In the genomic region with DNA sequence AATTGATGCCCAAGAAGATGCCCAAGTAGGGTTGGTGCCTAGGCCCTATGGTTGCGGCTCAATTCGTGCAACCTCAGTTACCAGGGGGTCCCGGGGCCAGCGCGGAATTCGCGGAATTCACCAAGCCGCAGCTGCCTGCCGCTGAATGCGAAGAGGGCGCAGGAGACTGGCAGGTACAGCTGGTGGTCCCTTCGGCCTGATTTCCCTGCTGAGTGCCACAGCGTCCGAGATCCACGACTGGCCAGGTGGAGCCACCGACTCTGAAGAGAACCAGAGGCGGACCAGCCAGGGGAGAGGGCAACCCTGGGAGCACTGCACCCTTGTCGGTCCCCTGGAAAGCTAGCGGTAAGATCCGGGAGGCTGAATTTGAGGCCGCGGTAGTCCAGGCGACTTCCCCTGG, we compare ENCODE assay signal across 23 cellular contexts. TPM values are rescaled to one million over a fixed set of nuclear protein-coding genes. Genes with fewer than 3 reads are reported as not detected.
DNase-seq lines count a peak whose midpoint lies in the region; ATAC-seq and TF ChIP-seq lines count a peak whose summit lies in the region.
"Had no signal": no experiment of that assay in that cellular context is flagged by ENCODE, and none has a peak within 500 bp of the region (broad histone marks: within the 10 kb centered on the region; RNA-seq: fewer than 3 reads in every experiment).

No MANE protein-coding gene starts in this region.

- peaks cover 86% of the 10 kb centered on the region for H3K27me3 Mint-ChIP-seq in GM23338 (ENCODE audit: insufficient read depth, low read depth, poor library complexity)
- H3K27me3 Mint-ChIP-seq in WTC11 (ENCODE audit: low read depth), result peaks cover 100% of the 10 kb centered on the region
- H3K27me3 Mint-ChIP-seq in activated T-helper 2 cell treated with anti-CD3 and anti-CD28 coated beads, Interferon-gamma antibody, Interleukin-2, Interleukin-4, amounts not matched to agents 10 μg/mL and 5 μg/mL and 100 μg/mL, durations not matched to agents 14 hours and 24 hours and 36 hours (ENCODE audit: low read depth), result peaks cover 49% of the 10 kb centered on the region

- TF ChIP-seq CTCF in GM23338 (conservative IDR thresholded peaks at IDR 0.05; ENCODE audit: low read depth in 2 of 2) (no peak), WTC11 (IDR thresholded peaks at IDR 0.05) (no peak), ovary (IDR thresholded peaks at IDR 0.05) (no peak), body of pancreas (IDR thresholded peaks at IDR 0.05) (no peak)

- intact Hi-C loops in ovary (cut with DNase I) (no loop called here), body of pancreas (cut with DNase I) (no loop called here)
- intact Hi-C loops in activated T-helper 2 cell treated with anti-CD3 and anti-CD28 coated beads, Interferon-gamma antibody, Interleukin-2, Interleukin-4, amounts not matched to agents 10 μg/mL and 5 μg/mL and 100 μg/mL, durations not matched to agents 14 hours and 24 hours and 36 hours (cut with micrococcal nuclease), result no loop called here

- no peaks in the 10 kb centered on the region for H3K9me3 ChIP-seq in iPS-18c (ENCODE audit: control insufficient read depth, insufficient read depth, low read length)
- H3K9me3 ChIP-seq in neuronal stem cell (replicated peaks in 1 of 2; ENCODE audit: control insufficient read depth in 2 of 2, insufficient read depth in 1 of 2, low read depth in 1 of 2, low read length in 2 of 2), result peaks cover 0 to 1% of the 10 kb centered on the region in 2 donors
- no peaks in the 10 kb centered on the region for H3K9me3 ChIP-seq in ovary
- no peaks in the 10 kb centered on the region for H3K9me3 ChIP-seq in body of pancreas
- H3K9me3 ChIP-seq: SJSA1 had no signal

- no peak overlapping the region for H2BK15ac ChIP-seq in neuronal stem cell (ENCODE audit: low read length)

- CTCF ChIA-PET in WTC11 (lab: Charles Lee), result no interaction called here

- no peaks in the 10 kb centered on the region for H3K9me2 ChIP-seq in GM23338 (ENCODE audit: insufficient read depth)

- no peak overlapping the region for H2BK12ac ChIP-seq in neuronal stem cell (ENCODE audit: low read length)

- H2BK120ac ChIP-seq in neuronal stem cell (ENCODE audit: low read depth, low read length), result peak overlapping the region; percentile 30

- H3K14ac ChIP-seq in neuronal stem cell (ENCODE audit: low read length), result no peak overlapping the region

- H3K36me3 ChIP-seq in GM23338 (ENCODE audit: insufficient read depth), result no peaks in the 10 kb centered on the region
- no peaks in the 10 kb centered on the region for H3K36me3 ChIP-seq in neuronal stem cell (replicated peaks in 1 of 2; ENCODE audit: control insufficient read depth in 2 of 2, insufficient read depth in 2 of 2, low read length in 2 of 2)
- no peaks in the 10 kb centered on the region for H3K36me3 ChIP-seq in ovary
- H3K36me3 ChIP-seq in body of pancreas (replicated peaks in 1 of 2; ENCODE audit: insufficient read depth in 1 of 2, low read depth in 2 of 2), result no peaks in the 10 kb centered on the region
- H3K36me3 ChIP-seq: BLaER1 treated with 17β-estradiol and CSF1 and Interleukin-3, amounts not matched to agents 10 nM and 100 nM; SJSA1 had no signal

- no peak overlapping the region for H2BK5ac ChIP-seq in neuronal stem cell (ENCODE audit: low read length)

- no peaks in the 10 kb centered on the region for H3K79me1 ChIP-seq in neuronal stem cell (ENCODE audit: low read depth, low read length)

- H3K36me3 Mint-ChIP-seq in GM23338 (ENCODE audit: low read depth) (no peaks in the 10 kb centered on the region), WTC11 (no peaks in the 10 kb centered on the region)
- no peaks in the 10 kb centered on the region for H3K36me3 Mint-ChIP-seq in activated T-helper 2 cell treated with anti-CD3 and anti-CD28 coated beads, Interferon-gamma antibody, Interleukin-2, Interleukin-4, amounts not matched to agents 10 μg/mL and 5 μg/mL and 100 μg/mL, durations not matched to agents 14 hours and 24 hours and 36 hours (ENCODE audit: low read depth)
- H3K36me3 Mint-ChIP-seq: CD4-positive, alpha-beta memory T cell had no signal

- H3K27me3 ChIP-seq in GM23338 (ENCODE audit: insufficient read depth) (peaks cover 100% of the 10 kb centered on the region), neuronal stem cell (ENCODE audit: control insufficient read depth in 3 of 3, insufficient read depth in 3 of 3, low read depth in 1 of 3, low read length in 3 of 3) (peaks cover 22 to 61% (median 56%) of the 10 kb centered on the region in 3 experiments), ovary (no peaks in the 10 kb centered on the region), body of pancreas (no peaks in the 10 kb centered on the region)

- H4K20me1 ChIP-seq in GM23338 (replicated peaks; ENCODE audit: insufficient read depth), result peaks cover 36% of the 10 kb centered on the region
- H4K20me1 ChIP-seq: BLaER1 treated with 17β-estradiol and CSF1 and Interleukin-3, amounts not matched to agents 10 nM and 100 nM had no signal

- no peak for TF ChIP-seq EP300 in ovary (IDR thresholded peaks at IDR 0.05)

- H3K9ac ChIP-seq in neuronal stem cell (ENCODE audit: low read depth, low read length, poor library complexity), result no peak overlapping the region
- H3K9ac ChIP-seq: BLaER1 treated with 17β-estradiol and CSF1 and Interleukin-3, amounts not matched to agents 10 nM and 100 nM had no signal

- no peak overlapping the region for H3K27ac ChIP-seq in GM23338 (ENCODE audit: low read depth)
- no peak overlapping the region for H3K27ac ChIP-seq in neuronal stem cell (replicated peaks; ENCODE audit: low read length)
- H3K27ac ChIP-seq in ovary, result no peak overlapping the region
- H3K27ac ChIP-seq in body of pancreas, result no peak overlapping the region
- H3K27ac ChIP-seq: 22Rv1; BLaER1 treated with 17β-estradiol and CSF1 and Interleukin-3, amounts not matched to agents 10 nM and 100 nM; SJSA1 had no signal

- H3K27ac Mint-ChIP-seq in GM23338, result no peak overlapping the region
- no peak overlapping the region for H3K27ac Mint-ChIP-seq in WTC11
- H3K27ac Mint-ChIP-seq in activated T-helper 2 cell treated with anti-CD3 and anti-CD28 coated beads, Interferon-gamma antibody, Interleukin-2, Interleukin-4, amounts not matched to agents 10 μg/mL and 5 μg/mL and 100 μg/mL, durations not matched to agents 14 hours and 24 hours and 36 hours, result no peak overlapping the region
- H3K27ac Mint-ChIP-seq: CD4-positive, alpha-beta memory T cell had no signal

- TF ChIP-seq POLR2A in ovary (IDR thresholded peaks at IDR 0.05), result no peak
- no peak for TF ChIP-seq POLR2A in body of pancreas (IDR thresholded peaks at IDR 0.05)

- no peak overlapping the region for H3K23ac ChIP-seq in neuronal stem cell (ENCODE audit: low read depth, low read length, poor library complexity)

- H3K4me1 Mint-ChIP-seq in GM23338, result peaks cover 36% of the 10 kb centered on the region
- H3K4me1 Mint-ChIP-seq in WTC11, result peaks cover 42% of the 10 kb centered on the region
- H3K4me1 Mint-ChIP-seq in activated T-helper 2 cell treated with anti-CD3 and anti-CD28 coated beads, Interferon-gamma antibody, Interleukin-2, Interleukin-4, amounts not matched to agents 10 μg/mL and 5 μg/mL and 100 μg/mL, durations not matched to agents 14 hours and 24 hours and 36 hours (ENCODE audit: low read depth), result no peaks in the 10 kb centered on the region
- H3K4me1 Mint-ChIP-seq: CD4-positive, alpha-beta memory T cell had no signal

- H4K91ac ChIP-seq in neuronal stem cell (ENCODE audit: low read depth, low read length, poor library complexity), result no peak overlapping the region

- H4K8ac ChIP-seq in neuronal stem cell (ENCODE audit: low read depth, low read length), result no peak overlapping the region

- H3K4me1 ChIP-seq in GM23338 (ENCODE audit: insufficient read depth), result peaks cover 55% of the 10 kb centered on the region
- H3K4me1 ChIP-seq in neuronal stem cell (ENCODE audit: control insufficient read depth in 2 of 2, insufficient read depth in 1 of 2, low read depth in 1 of 2, low read length in 2 of 2), result peaks cover 0 to 5% of the 10 kb centered on the region in 2 donors
- no peaks in the 10 kb centered on the region for H3K4me1 ChIP-seq in ovary (ENCODE audit: insufficient read depth)
- no peaks in the 10 kb centered on the region for H3K4me1 ChIP-seq in body of pancreas
- H3K4me1 ChIP-seq: BLaER1 treated with 17β-estradiol and CSF1 and Interleukin-3, amounts not matched to agents 10 nM and 100 nM; SJSA1 had no signal

- no peak overlapping the region for H2AFZ ChIP-seq in GM23338
- H2AFZ ChIP-seq in neuronal stem cell (ENCODE audit: low read length), result no peak overlapping the region

- POLR2A ChIA-PET in WTC11 (lab: Charles Lee), result no interaction called here

- H2AK5ac ChIP-seq in neuronal stem cell (ENCODE audit: low read depth, low read length), result no peak overlapping the region

- H3K4me3 ChIP-seq in GM23338, result peak overlapping the region; percentile 56
- peak overlapping the region; percentile 37 for H3K4me3 ChIP-seq in iPS-18c (ENCODE audit: insufficient read depth, low read depth, low read length)
- no peak overlapping the region for H3K4me3 ChIP-seq in neuronal stem cell (ENCODE audit: low read length in 2 of 2)
- H3K4me3 ChIP-seq in ovary, result no peak overlapping the region
- H3K4me3 ChIP-seq in body of pancreas, result no peak overlapping the region
- H3K4me3 ChIP-seq: BLaER1 treated with 17β-estradiol and CSF1 and Interleukin-3, amounts not matched to agents 10 nM and 100 nM; GM12878; SJSA1 had no signal

- H3K4ac ChIP-seq in neuronal stem cell (ENCODE audit: low read length), result no peak overlapping the region

- peak overlapping the region; percentile 53 for H3K18ac ChIP-seq in neuronal stem cell (ENCODE audit: low read length)

- peaks cover 5% of the 10 kb centered on the region; the same call in 2 of the 3 replicates for H3K9me3 Mint-ChIP-seq in GM23338
- H3K9me3 Mint-ChIP-seq in WTC11, result no peaks in the 10 kb centered on the region
- no peaks in the 10 kb centered on the region for H3K9me3 Mint-ChIP-seq in activated T-helper 2 cell treated with anti-CD3 and anti-CD28 coated beads, Interferon-gamma antibody, Interleukin-2, Interleukin-4, amounts not matched to agents 10 μg/mL and 5 μg/mL and 100 μg/mL, durations not matched to agents 14 hours and 24 hours and 36 hours

- H3K79me2 ChIP-seq in GM23338 (replicated peaks; ENCODE audit: insufficient read depth), result no peaks in the 10 kb centered on the region

- DNase-seq in GM23338 (ENCODE audit: low spot score), result peak; percentile 86
- DNase-seq in WTC11 (ENCODE audit: low spot score), result peak; percentile 75
- DNase-seq in neuronal stem cell (ENCODE audit: low spot score), result no peak
- DNase-seq in ovary, result no peak
- DNase-seq in AG08395 (ENCODE audit: low spot score), result no peak
- DNase-seq in activated T-helper 2 cell treated with anti-CD3 and anti-CD28 coated beads, Interferon-gamma antibody, Interleukin-2, Interleukin-4, amounts not matched to agents 10 μg/mL and 5 μg/mL and 100 μg/mL, durations not matched to agents 14 hours and 24 hours and 36 hours (ENCODE audit: low spot score), result no peak
- DNase-seq in body of pancreas, result no peak
- DNase-seq: ACHN; CD4-positive, alpha-beta memory T cell; DND-41; GOT3; Karpas-422; NCI-H1417; NCI-H1694 treated with DMSO at 0.1 percent for 48 hours; NCI-H446 treated with DMSO at 0.1 percent for 48 hours; NCI-H526 treated with DMSO at 0.1 percent for 48 hours had no signal

- peaks cover 18% of the 10 kb centered on the region for H3F3A ChIP-seq in GM23338 (replicated peaks; ENCODE audit: low read depth)

- ATAC-seq in GM23338, result peak; percentile 74
- ATAC-seq in WTC11, result peak; percentile 60
- ATAC-seq in body of pancreas, result no peak
- ATAC-seq: GM12878, Right ventricle myocardium inferior had no signal

- H3K4me2 ChIP-seq in GM23338 (peak overlapping the region; percentile 80), neuronal stem cell (ENCODE audit: insufficient read depth, low read length, poor library complexity, severe bottlenecking) (no peak overlapping the region)
- H3K4me2 ChIP-seq: BLaER1 treated with 17β-estradiol and CSF1 and Interleukin-3, amounts not matched to agents 10 nM and 100 nM had no signal

- peak overlapping the region; percentile 66 for H3K4me3 Mint-ChIP-seq in GM23338
- H3K4me3 Mint-ChIP-seq in WTC11, result peak overlapping the region; percentile 71
- H3K4me3 Mint-ChIP-seq in activated T-helper 2 cell treated with anti-CD3 and anti-CD28 coated beads, Interferon-gamma antibody, Interleukin-2, Interleukin-4, amounts not matched to agents 10 μg/mL and 5 μg/mL and 100 μg/mL, durations not matched to agents 14 hours and 24 hours and 36 hours (ENCODE audit: low read depth), result no peak overlapping the region
- H3K4me3 Mint-ChIP-seq: CD4-positive, alpha-beta memory T cell had no signal

- no CpG with 5 or more reads among the region's 23 CpGs for WGBS in neuronal stem cell (ENCODE audit: extremely low coverage in 2 of 2, insufficient read length in 2 of 2, insufficient replicate concordance in 1 of 2), 2 donors
- 2 to 5% (median 2%) methylated on average over 23 of the region's 23 CpGs for WGBS in ovary, 3 donors
- 2 to 4% methylated on average over 18 to 23 of the region's 23 CpGs for WGBS in body of pancreas, 2 donors

RNA-seq across cellular contexts. Expression of a gene that starts 6.8 kb away (rescaled TPM):
- not detected in 2 replicates for total RNA-seq in GM23338 (2014; rRNA removed; shearing (Covaris generic))
- polyA plus RNA-seq in GM23338 (2016; fragmentation: Nextera tagmentation; extraction: Ambion mirVana), result not detected in 2 replicates
- not detected in 3 replicates for total RNA-seq in WTC11 (2021)
- not detected for polyA plus RNA-seq in neuronal stem cell (2013, experiment 1 of 2)
- not detected for polyA plus RNA-seq in neuronal stem cell (2013, experiment 2 of 2)
- not detected for total RNA-seq in ovary
- not detected for polyA plus RNA-seq in ovary
- total RNA-seq in activated T-helper 2 cell treated with anti-CD3 and anti-CD28 coated beads, Interferon-gamma antibody, Interleukin-2, Interleukin-4, amounts not matched to agents 10 μg/mL and 5 μg/mL and 100 μg/mL, durations not matched to agents 14 hours and 24 hours and 36 hours, result not detected in 2 replicates
- not detected for total RNA-seq in body of pancreas
- total RNA-seq: CD4-positive, alpha-beta memory T cell; GM12878; M059J; Right ventricle myocardium inferior; SJSA1 had no signal
- polyA plus RNA-seq: CD4-positive, alpha-beta memory T cell; GM12878 had no signal

Comparison
In these comparisons a context has a peak if more than half of its experiments do, and no peak if none do; other contexts are left out.
1. DNase-seq: peak in GM23338 (single experiment) and WTC11 (single experiment); none in neuronal stem cell (single experiment), ovary (0 of 5), AG08395 (single experiment), activated T-helper 2 cell treated with anti-CD3 and anti-CD28 coated beads, Interferon-gamma antibody, Interleukin-2, Interleukin-4, amounts not matched to agents 10 μg/mL and 5 μg/mL and 100 μg/mL, durations not matched to agents 14 hours and 24 hours and 36 hours (single experiment) and body of pancreas (0 of 4).
2. H3K4me3 ChIP-seq: peak in GM23338 (single experiment) and iPS-18c (single experiment); none in neuronal stem cell (0 of 2), ovary (single experiment) and body of pancreas (0 of 2).